In genomic region chr2:172342611-172343010, GRCh38 we compare ENCODE assay signal across 28 cellular contexts.
DNase-seq lines count a peak whose midpoint lies in the region; TF ChIP-seq lines count a peak whose summit lies in the region.
"Had no signal": no experiment of that assay in that cellular context is flagged by ENCODE, and none has a peak within 500 bp of the region (broad histone marks: within the 10 kb centered on the region; RNA-seq: fewer than 3 reads in every experiment).

No MANE protein-coding gene starts in this region.

- peak; percentile 98 for DNase-seq in DMS79 treated with DMSO at 0.1 percent for 48 hours (lab: John Stamatoyannopoulos, UW)
- no peak for DNase-seq in Peyer's patch
- DNase-seq in fibroblast of villous mesenchyme (ENCODE audit: low read depth): peak; percentile 61
- no peak for DNase-seq in testis
- DNase-seq in osteocyte (ENCODE audit: extremely low spot score, unreplicated experiment): no peak
- no peak for DNase-seq in AML-193 (lab: John Stamatoyannopoulos, UW)
- no peak for DNase-seq in cerebellum (ENCODE audit: low spot score)
- DNase-seq: ACHN; activated CD8-positive, alpha-beta memory T cell treated with anti-CD3 and anti-CD28 coated beads, Interleukin-2, amount 50 U/mL, for 48 hours; activated CD8-positive, alpha-beta T cell treated with anti-CD3 and anti-CD28 coated beads for 36 hours; activated naive CD4-positive, alpha-beta T cell treated with Interleukin-2 at 50 U/mL for 16 hours; BE2C; brain microvascular endothelial cell; COR-L47; DMS53; gastrocnemius medialis; Kasumi-1; kidney glomerular epithelial cell; NCI-H1417 treated with DMSO at 0.1 percent for 48 hours; NCI-H2029 treated with DMSO at 0.1 percent for 48 hours; NCI-H446; NCI-H82; nephron progenitor cell had no signal

- no peak for TF ChIP-seq POLR2A in Peyer's patch (IDR thresholded peaks at IDR 0.05)
- no peak for TF ChIP-seq POLR2A in testis (IDR thresholded peaks at IDR 0.05)

- peaks cover 20% of the 10 kb centered on the region for H3K4me1 Mint-ChIP-seq in osteocyte (ENCODE audit: unreplicated experiment)

- peaks cover 0 to 6% (median 4%) of the 10 kb centered on the region in 4 donors for H3K9me3 ChIP-seq in Peyer's patch
- H3K9me3 ChIP-seq in testis: no peaks in the 10 kb centered on the region
- H3K9me3 ChIP-seq: BE2C, gastrocnemius medialis, ovary had no signal

- peaks cover 17% of the 10 kb centered on the region for H3K9me3 Mint-ChIP-seq in osteocyte (ENCODE audit: unreplicated experiment)

- H3K27me3 ChIP-seq in Peyer's patch (no peaks in the 10 kb centered on the region), testis (no peaks in the 10 kb centered on the region)
- H3K27me3 ChIP-seq: BE2C, brain microvascular endothelial cell, gastrocnemius medialis, ovary had no signal

- H3K27ac Mint-ChIP-seq in osteocyte (ENCODE audit: unreplicated experiment): no peak overlapping the region
- H3K27ac Mint-ChIP-seq: activated CD8-positive, alpha-beta T cell treated with anti-CD3 and anti-CD28 coated beads for 36 hours; activated T-helper 1 cell treated with anti-CD3 and anti-CD28 coated beads, Interleukin-12 subunit alpha, Interleukin-12 subunit beta, Interleukin-2, Interleukin-4 antibody, amounts not matched to agents 30 ng/mL and 10 ng/mL and 1 ng/mL, durations not matched to agents 14 hours and 24 hours and 36 hours; nephron progenitor cell; stimulated activated memory B cell treated with anti-CD40 and anti-IgM and Interleukin-4, amounts not matched to agents 10 μg/mL and 1 μg/mL and 100 μg/mL, for 72 hours; T-helper 1 cell treated with Interleukin-12 subunit alpha and Interleukin-12 subunit beta and Interleukin-4 antibody, amounts not matched to agents 30 μg/mL and 1 μg/mL, for 36 hours had no signal

- TF ChIP-seq CTCF in Peyer's patch (IDR thresholded peaks at IDR 0.05): no peak
- no peak for TF ChIP-seq CTCF in fibroblast of villous mesenchyme (IDR thresholded peaks at IDR 0.05; ENCODE audit: insufficient read depth, low read depth, low read length)
- no peak for TF ChIP-seq CTCF in testis (IDR thresholded peaks at IDR 0.05)
- no peak for TF ChIP-seq CTCF in osteocyte (IDR thresholded peaks at IDR 0.05)

- 54% methylated on average over 3 of the region's 3 CpGs for WGBS in testis, 2 donors

- no peak overlapping the region for H3K4me3 Mint-ChIP-seq in osteocyte (ENCODE audit: unreplicated experiment)
- H3K4me3 Mint-ChIP-seq: activated CD8-positive, alpha-beta T cell treated with anti-CD3 and anti-CD28 coated beads for 36 hours; activated T-helper 1 cell treated with anti-CD3 and anti-CD28 coated beads, Interleukin-12 subunit alpha, Interleukin-12 subunit beta, Interleukin-2, Interleukin-4 antibody, amounts not matched to agents 30 ng/mL and 10 ng/mL and 1 ng/mL, durations not matched to agents 14 hours and 24 hours and 36 hours; nephron progenitor cell; stimulated activated memory B cell treated with anti-CD40 and anti-IgM and Interleukin-4, amounts not matched to agents 10 μg/mL and 1 μg/mL and 100 μg/mL, for 72 hours; T-helper 1 cell treated with Interleukin-12 subunit alpha and Interleukin-12 subunit beta and Interleukin-4 antibody, amounts not matched to agents 30 μg/mL and 1 μg/mL, for 36 hours had no signal

- no peaks in the 10 kb centered on the region for H3K36me3 ChIP-seq in Peyer's patch
- H3K36me3 ChIP-seq in testis (ENCODE audit: low read depth, missing control alignments): no peaks in the 10 kb centered on the region
- H3K36me3 ChIP-seq: BE2C, brain microvascular endothelial cell, gastrocnemius medialis, ovary had no signal

- H3K27ac ChIP-seq in Peyer's patch (peak overlapping the region in 3 of 4 donors; percentile 24 to 84 (median 76)), testis (peak overlapping the region; percentile 35 to 81)
- H3K27ac ChIP-seq: brain microvascular endothelial cell, ovary had no signal

- H3K4me3 ChIP-seq in Peyer's patch: no peak overlapping the region
- no peak overlapping the region for H3K4me3 ChIP-seq in fibroblast of villous mesenchyme (ENCODE audit: low read depth, low read length)
- H3K4me3 ChIP-seq in testis: no peak overlapping the region
- H3K4me3 ChIP-seq: gastrocnemius medialis, mucosa of descending colon, ovary had no signal

- H3K4me1 ChIP-seq in Peyer's patch (peaks cover 0 to 16% (median 0%) of the 10 kb centered on the region in 4 donors), testis (peaks cover 38% of the 10 kb centered on the region)
- H3K4me1 ChIP-seq: BE2C had no signal

- H3K27me3 Mint-ChIP-seq in osteocyte (ENCODE audit: unreplicated experiment): no peaks in the 10 kb centered on the region
- H3K27me3 Mint-ChIP-seq: activated CD8-positive, alpha-beta T cell treated with anti-CD3 and anti-CD28 coated beads for 36 hours had no signal

- peaks cover 2% of the 10 kb centered on the region for H3K36me3 Mint-ChIP-seq in osteocyte (ENCODE audit: unreplicated experiment)
- H3K36me3 Mint-ChIP-seq: stimulated activated memory B cell treated with anti-CD40 and anti-IgM and Interleukin-4, amounts not matched to agents 10 μg/mL and 1 μg/mL and 100 μg/mL, for 72 hours had no signal

- intact Hi-C loops in testis (cut with DNase I; ENCODE audit: low total_unique reads): no loop called here

Comparison
In these comparisons a context has a peak if more than half of its experiments do, and no peak if none do; other contexts are left out.
1. DNase-seq: peak in DMS79 treated with DMSO at 0.1 percent for 48 hours (single experiment) and fibroblast of villous mesenchyme (single experiment); none in Peyer's patch (0 of 3), testis (single experiment), osteocyte (single experiment), AML-193 (0 of 2) and cerebellum (single experiment).